In the genomic region with DNA sequence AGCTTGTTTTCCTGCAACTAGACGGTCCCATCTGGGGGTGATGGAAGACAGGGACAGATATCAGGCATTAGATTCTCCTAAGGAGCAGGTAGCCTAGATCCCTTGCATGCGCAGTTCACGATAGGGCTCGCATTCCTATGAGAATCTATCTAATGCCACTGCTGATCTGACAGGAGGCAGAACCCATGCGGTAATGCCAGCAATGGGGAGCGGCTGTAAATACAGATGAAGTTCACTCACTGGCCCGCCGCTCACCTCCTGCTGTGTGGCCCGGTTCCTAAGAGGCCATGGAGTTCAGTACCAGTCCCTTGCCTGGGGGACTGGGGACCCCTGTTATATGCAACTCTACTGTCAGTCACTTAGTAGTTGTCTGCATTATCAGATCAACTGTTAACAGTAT, we compare ENCODE assay signal across 25 cellular contexts.
"Had no signal": no experiment of that assay in that cellular context is flagged by ENCODE, and none has a peak within 500 bp of the region (broad histone marks: within the 10 kb centered on the region; RNA-seq: fewer than 3 reads in every experiment).

No MANE protein-coding gene starts in this region.

- H3K9me3 Mint-ChIP-seq: dendritic cell treated with granulocyte-macrophage colony-stimulating factor and Interleukin-4, amounts not matched to agents 40 ng/mL and 50 ng/mL, for 4 days; effector memory CD8-positive, alpha-beta T cell; endodermal cell had no signal

- H3K4me3 Mint-ChIP-seq: dendritic cell treated with granulocyte-macrophage colony-stimulating factor and Interleukin-4, amounts not matched to agents 40 ng/mL and 50 ng/mL, for 4 days; effector memory CD8-positive, alpha-beta T cell; endodermal cell had no signal

- H3K27me3 Mint-ChIP-seq: dendritic cell treated with granulocyte-macrophage colony-stimulating factor and Interleukin-4, amounts not matched to agents 40 ng/mL and 50 ng/mL, for 4 days; effector memory CD8-positive, alpha-beta T cell had no signal

- DNase-seq: colonic mucosa; cortex of kidney; dermis blood vessel endothelial cell; dorsolateral prefrontal cortex; effector CD4-positive, alpha-beta T cell; effector CD8-positive, alpha-beta T cell; effector memory CD4-positive, alpha-beta T cell; effector memory CD8-positive, alpha-beta T cell; endodermal cell; erythroblast; esophagus squamous epithelium; foreskin fibroblast; foreskin keratinocyte; foreskin melanocyte; gastrocnemius medialis; glutamatergic neuron; head of caudate nucleus; heart left ventricle; heart right ventricle had no signal

- H3K4me3 ChIP-seq: colonic mucosa, coronary artery, dorsolateral prefrontal cortex, esophagus muscularis mucosa, esophagus squamous epithelium, gastrocnemius medialis, gastroesophageal sphincter, heart left ventricle, heart right ventricle had no signal

- H3K4me1 Mint-ChIP-seq: endodermal cell had no signal

- H3K27ac ChIP-seq: colonic mucosa, coronary artery, dorsolateral prefrontal cortex, epithelial cell of prostate, esophagus muscularis mucosa, esophagus squamous epithelium, foreskin keratinocyte, gastrocnemius medialis, gastroesophageal sphincter, heart left ventricle, heart right ventricle had no signal

- H3K27ac Mint-ChIP-seq: dendritic cell treated with granulocyte-macrophage colony-stimulating factor and Interleukin-4, amounts not matched to agents 40 ng/mL and 50 ng/mL, for 4 days; effector memory CD8-positive, alpha-beta T cell; endodermal cell had no signal

- ATAC-seq: effector memory CD8-positive, alpha-beta T cell; esophagus mucosa; foreskin keratinocyte; gastrocnemius medialis; gastroesophageal sphincter; heart left ventricle; heart right ventricle had no signal

- H3K36me3 ChIP-seq: colonic mucosa, esophagus muscularis mucosa, esophagus squamous epithelium, gastrocnemius medialis, gastroesophageal sphincter, heart left ventricle, heart right ventricle had no signal

- H3K9me3 ChIP-seq: colonic mucosa, esophagus muscularis mucosa, esophagus squamous epithelium, gastrocnemius medialis, gastroesophageal sphincter, heart left ventricle, heart right ventricle had no signal

- H3K4me1 ChIP-seq: colonic mucosa, esophagus muscularis mucosa, gastroesophageal sphincter had no signal

- H3K27me3 ChIP-seq: colonic mucosa, dorsolateral prefrontal cortex, esophagus muscularis mucosa, esophagus squamous epithelium, foreskin keratinocyte, gastrocnemius medialis, gastroesophageal sphincter, heart left ventricle, heart right ventricle had no signal
